ENCODE assay signal across 2 cellular contexts in genomic region chr21:44750675-44751025, GRCh38.
TF ChIP-seq lines count a peak whose summit lies in the region.

No MANE protein-coding gene starts in this region.

TF ChIP-seq in HepG2, 621 proteins besides CTCF, POLR2A, EP300 and RAD21:
- TF ChIP-seq ZFP82 (CRISPR knock-in tag; IDR thresholded peaks at IDR 0.05; ENCODE audit: borderline replicate concordance) = no peak
- TF ChIP-seq ZSCAN21 (CRISPR knock-in tag; IDR thresholded peaks at IDR 0.05; ENCODE audit: borderline replicate concordance) = no peak
- no peak for TF ChIP-seq USF2 (IDR thresholded peaks at IDR 0.05; ENCODE audit: low read depth, low read length)
- no peak for TF ChIP-seq USF2 (CRISPR knock-in tag; IDR thresholded peaks at IDR 0.05; ENCODE audit: borderline replicate concordance)
- TF ChIP-seq ZNF235 (CRISPR knock-in tag; IDR thresholded peaks at IDR 0.05; ENCODE audit: borderline replicate concordance) = no peak
- TF ChIP-seq, protein P1, sequence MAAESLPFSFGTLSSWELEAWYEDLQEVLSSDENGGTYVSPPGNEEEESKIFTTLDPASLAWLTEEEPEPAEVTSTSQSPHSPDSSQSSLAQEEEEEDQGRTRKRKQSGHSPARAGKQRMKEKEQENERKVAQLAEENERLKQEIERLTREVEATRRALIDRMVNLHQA (CRISPR knock-in tag; IDR thresholded peaks at IDR 0.05) = no peak
- TF ChIP-seq FOXA3 (CRISPR knock-in tag; IDR thresholded peaks at IDR 0.05) = no peak
- TF ChIP-seq TP53 (CRISPR knock-in tag; conservative IDR thresholded peaks at IDR 0.05) = no peak
- TF ChIP-seq ZNF138 (CRISPR knock-in tag; IDR thresholded peaks at IDR 0.05; ENCODE audit: low read depth) = no peak
- no peak for TF ChIP-seq SIN3A (IDR thresholded peaks at IDR 0.05; ENCODE audit: borderline replicate concordance, low read depth, low read length)
- TF ChIP-seq ZBTB42 (CRISPR knock-in tag; IDR thresholded peaks at IDR 0.05) = no peak
- no peak for TF ChIP-seq ZNF75D (CRISPR knock-in tag; IDR thresholded peaks at IDR 0.05; ENCODE audit: borderline replicate concordance)
- TF ChIP-seq ZNF646 (CRISPR knock-in tag; IDR thresholded peaks at IDR 0.05) = no peak
- TF ChIP-seq HNRNPUL1 (IDR thresholded peaks at IDR 0.05; ENCODE audit: low read depth, low read length) = no peak
- no peak for TF ChIP-seq ZNF232 (CRISPR knock-in tag; IDR thresholded peaks at IDR 0.05; ENCODE audit: borderline replicate concordance)
- TF ChIP-seq IRF2 (CRISPR knock-in tag; IDR thresholded peaks at IDR 0.05) = no peak
- TF ChIP-seq, protein P2, sequence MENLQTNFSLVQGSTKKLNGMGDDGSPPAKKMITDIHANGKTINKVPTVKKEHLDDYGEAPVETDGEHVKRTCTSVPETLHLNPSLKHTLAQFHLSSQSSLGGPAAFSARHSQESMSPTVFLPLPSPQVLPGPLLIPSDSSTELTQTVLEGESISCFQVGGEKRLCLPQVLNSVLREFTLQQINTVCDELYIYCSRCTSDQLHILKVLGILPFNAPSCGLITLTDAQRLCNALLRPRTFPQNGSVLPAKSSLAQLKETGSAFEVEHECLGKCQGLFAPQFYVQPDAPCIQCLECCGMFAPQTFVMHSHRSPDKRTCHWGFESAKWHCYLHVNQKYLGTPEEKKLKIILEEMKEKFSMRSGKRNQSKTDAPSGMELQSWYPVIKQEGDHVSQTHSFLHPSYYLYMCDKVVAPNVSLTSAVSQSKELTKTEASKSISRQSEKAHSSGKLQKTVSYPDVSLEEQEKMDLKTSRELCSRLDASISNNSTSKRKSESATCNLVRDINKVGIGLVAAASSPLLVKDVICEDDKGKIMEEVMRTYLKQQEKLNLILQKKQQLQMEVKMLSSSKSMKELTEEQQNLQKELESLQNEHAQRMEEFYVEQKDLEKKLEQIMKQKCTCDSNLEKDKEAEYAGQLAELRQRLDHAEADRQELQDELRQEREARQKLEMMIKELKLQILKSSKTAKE (CRISPR knock-in tag; IDR thresholded peaks at IDR 0.05; ENCODE audit: borderline replicate concordance) = no peak
- no peak for TF ChIP-seq ZNF326 (CRISPR knock-in tag; IDR thresholded peaks at IDR 0.05; ENCODE audit: borderline replicate concordance)
- TF ChIP-seq MBD4 (IDR thresholded peaks at IDR 0.05; ENCODE audit: borderline replicate concordance, low read length) = no peak

TF ChIP-seq in endothelial cell of umbilical vein, 7 proteins besides CTCF, POLR2A, EP300 and RAD21:
- TF ChIP-seq EZH2 (IDR thresholded peaks at IDR 0.05; ENCODE audit: borderline replicate concordance, low read depth, low read length, severe bottlenecking) (no peak), MAX (IDR thresholded peaks at IDR 0.05; ENCODE audit: insufficient read depth, insufficient read length) (no peak), GATA2 (IDR thresholded peaks at IDR 0.05; ENCODE audit: insufficient read depth, insufficient read length, low read depth, low read length) (no peak)
